8 cellular contexts compared by ENCODE assay signal in genomic region chr17:4144411-4144747, GRCh38. TPM values are rescaled to one million over a fixed set of nuclear protein-coding genes. Genes with fewer than 3 reads are reported as not detected.
A peak's percentile ranks its signal among the peaks of the same experiment; 100 is the strongest.
DNase-seq lines count a peak whose midpoint lies in the region; ATAC-seq and TF ChIP-seq lines count a peak whose summit lies in the region.

No MANE protein-coding gene starts in this region.

- no peak for TF ChIP-seq EP300 in sigmoid colon (IDR thresholded peaks at IDR 0.05)

- TF ChIP-seq POLR2A in sigmoid colon (IDR thresholded peaks at IDR 0.05): peak in 1 of 2 donors; percentile 20

- no peaks in the 10 kb centered on the region for H3K9me3 ChIP-seq in sigmoid colon

- intact Hi-C loops in sigmoid colon (cut with DNase I): loop anchor here (5.0 kb wide), 2 partner anchors 58 to 223 kb away; partner anchors contain the start of gene UBE2G1

- POLR2A ChIA-PET in T-cell (lab: Charles Lee): interaction anchor here (0.6 to 1.4 kb wide), 8 partner anchors 14 to 508 kb away, joined by 3 to 7 read pairs (median 4); partner anchors contain the start of gene CTNS (in 1 of the 2)

- no peaks in the 10 kb centered on the region for H3K9me3 Mint-ChIP-seq in T-cell

- CTCF ChIA-PET in T-cell (lab: Charles Lee): interaction anchor here (0.6 kb wide), 2 partner anchors 8 to 32 kb away, joined by 3 read pairs; no protein-coding TSS in a partner anchor

- no peaks in the 10 kb centered on the region for H3K27me3 Mint-ChIP-seq in T-cell

- H3K4me3 ChIP-seq in GM12865 (ENCODE audit: low read depth, low read length) (peak overlapping the region; percentile 79), fibroblast of pulmonary artery (replicated peaks; ENCODE audit: low read depth, low read length) (peak overlapping the region; percentile 86), sigmoid colon (peak overlapping the region; percentile 76 to 99 (median 94))

- 14 to 52% methylated on average over 3 of the region's 3 CpGs for WGBS in sigmoid colon, 2 donors

- peak overlapping the region; percentile 97 to 100 (median 99) for H3K27ac ChIP-seq in sigmoid colon

- H3K4me3 Mint-ChIP-seq in T-cell: peak overlapping the region; percentile 99

- TF ChIP-seq CTCF in GM12865 (IDR thresholded peaks at IDR 0.05; ENCODE audit: insufficient read depth, low read depth, low read length, missing control alignments): no peak
- TF ChIP-seq CTCF in fibroblast of pulmonary artery (IDR thresholded peaks at IDR 0.05; ENCODE audit: low read length, missing control alignments): no peak
- no peak for TF ChIP-seq CTCF in sigmoid colon (IDR thresholded peaks at IDR 0.05)

- H3K36me3 ChIP-seq in sigmoid colon: no peaks in the 10 kb centered on the region

- DNase-seq in GM12865 (ENCODE audit: low read depth) (peak; percentile 22), T-cell (no peak), fibroblast of pulmonary artery (ENCODE audit: low read depth) (no peak), sigmoid colon (no peak), GF-D8 (lab: John Stamatoyannopoulos, UW) (no peak), KG1 (lab: John Stamatoyannopoulos, UW) (no peak)

- peaks cover 38 to 44% (median 41%) of the 10 kb centered on the region in 3 donors for H3K4me1 Mint-ChIP-seq in T-cell

- H3K27ac Mint-ChIP-seq in T-cell: peak overlapping the region; percentile 99 to 100

- H3K36me3 Mint-ChIP-seq in T-cell: peaks cover 11% of the 10 kb centered on the region

- no peaks in the 10 kb centered on the region for H3K27me3 ChIP-seq in sigmoid colon

- H3K4me1 ChIP-seq in sigmoid colon: peaks cover 0 to 43% (median 39%) of the 10 kb centered on the region in 4 donors

- ATAC-seq in T-cell (replicated peaks in 1 of 4) (no peak), HG03135 (IDR thresholded peaks at IDR 0.05; ENCODE audit: unreplicated experiment) (no peak), GM21737 (IDR thresholded peaks at IDR 0.05; ENCODE audit: unreplicated experiment) (no peak)

RNA-seq across cellular contexts. Expression of gene CYB5D2, which starts 1.4 kb away (rescaled TPM):
- 10 to 100 TPM in 3 of 5 donors, 1 to 10 TPM in 2; 6.8 to 16.3 (median 10.1) TPM for total RNA-seq in T-cell
- total RNA-seq in sigmoid colon: 10 to 100 TPM; 19.3 to 30.0 (median 21.5) TPM
- polyA plus RNA-seq in sigmoid colon: 10 to 100 TPM; 12.0 to 19.8 (median 12.3) TPM

RNA-seq across cellular contexts. Expression of gene ZZEF1, which starts 1.5 kb away (rescaled TPM):
- 100 to 1,000 TPM in 1 of 5 donors, 10 to 100 TPM in 4; 84.4 to 107 (median 89.6) TPM for total RNA-seq in T-cell
- total RNA-seq in sigmoid colon: 10 to 100 TPM; 40.0 to 93.9 (median 46.5) TPM
- polyA plus RNA-seq in sigmoid colon: 10 to 100 TPM; 11.4 to 56.0 (median 17.3) TPM
